ENCODE assay signal across 18 cellular contexts in genomic region chr5:134975843-134976242, GRCh38. TPM values are rescaled to one million over a fixed set of nuclear protein-coding genes. Genes with fewer than 3 reads are reported as not detected.
"Had no signal": no experiment of that assay in that cellular context is flagged by ENCODE, and none has a peak within 500 bp of the region (broad histone marks: within the 10 kb centered on the region; RNA-seq: fewer than 3 reads in every experiment).

No MANE protein-coding gene starts in this region.

- H3K4me3 Mint-ChIP-seq: naive thymus-derived CD8-positive, alpha-beta T cell; neural progenitor cell had no signal

- ATAC-seq: left lobe of liver; mucosa of descending colon; naive thymus-derived CD8-positive, alpha-beta T cell; right cardiac atrium had no signal

- H3K27ac ChIP-seq: dorsolateral prefrontal cortex, esophagus squamous epithelium, hepatocyte, neural progenitor cell, ovary had no signal

- H3K4me1 Mint-ChIP-seq: naive thymus-derived CD8-positive, alpha-beta T cell; neural progenitor cell had no signal

- H3K4me3 ChIP-seq: dorsolateral prefrontal cortex, esophagus squamous epithelium, hepatocyte, mucosa of descending colon, neural progenitor cell, ovary had no signal

- H3K36me3 ChIP-seq: neural progenitor cell, ovary had no signal

- H3K27ac Mint-ChIP-seq: naive thymus-derived CD8-positive, alpha-beta T cell; neural progenitor cell had no signal

- H3K27me3 ChIP-seq: dorsolateral prefrontal cortex, esophagus squamous epithelium, hepatocyte, neural progenitor cell, ovary had no signal

- DNase-seq: cortex of kidney; dorsolateral prefrontal cortex; effector CD8-positive, alpha-beta T cell; esophagus squamous epithelium; head of caudate nucleus; mucosa of descending colon; naive thymus-derived CD8-positive, alpha-beta T cell; nucleus accumbens; ovary; right cardiac atrium; small intestine; stimulated activated CD4-positive, alpha-beta T cell treated with anti-CD3 and anti-CD28 coated beads, Interleukin-12 subunit alpha, Interleukin-12 subunit beta, amount 100 ng/mL, for 4 hours; stimulated activated naive CD4-positive, alpha-beta T cell had no signal

RNA-seq across cellular contexts. Expression of gene CATSPER3, which starts 8.1 kb away (rescaled TPM):
- total RNA-seq: hepatocyte had no signal

RNA-seq across cellular contexts. Expression of gene PITX1, which starts 58.2 kb away (rescaled TPM):
- total RNA-seq: chondrocyte; kidney epithelial cell; naive thymus-derived CD8-positive, alpha-beta T cell had no signal
- polyA plus RNA-seq: naive thymus-derived CD8-positive, alpha-beta T cell had no signal
